ENCODE assay signal across 31 cellular contexts in the genomic region with DNA sequence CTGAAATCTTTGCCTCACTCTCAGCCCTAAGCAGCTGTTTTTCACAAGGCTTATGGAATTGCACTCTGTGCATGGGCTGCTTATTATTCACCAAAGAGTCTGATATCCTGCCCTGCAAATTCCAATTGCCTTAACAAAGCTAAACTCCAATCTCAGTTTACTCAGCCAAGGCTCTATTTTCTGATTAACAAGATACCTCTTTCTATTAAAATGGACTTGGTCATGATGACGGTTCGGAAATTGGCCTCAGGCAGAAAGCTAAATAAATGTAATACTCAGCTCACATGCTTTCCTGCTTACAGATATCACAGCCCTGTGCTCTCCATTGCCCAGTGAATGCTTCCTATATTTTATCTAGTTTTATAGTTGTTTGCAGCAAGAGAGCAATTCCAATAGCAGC.
A peak's percentile ranks its signal among the peaks of the same experiment; 100 is the strongest.
DNase-seq lines count a peak whose midpoint lies in the region; ATAC-seq and TF ChIP-seq lines count a peak whose summit lies in the region.
"Had no signal": no experiment of that assay in that cellular context is flagged by ENCODE, and none has a peak within 500 bp of the region (broad histone marks: within the 10 kb centered on the region; RNA-seq: fewer than 3 reads in every experiment).

No MANE protein-coding gene starts in this region.

- H3K36me3 Mint-ChIP-seq in MCF 10A (ENCODE audit: insufficient read depth, unreplicated experiment): no peaks in the 10 kb centered on the region
- H3K36me3 Mint-ChIP-seq in activated T-cell treated with anti-CD3 and anti-CD28 coated beads, Interleukin-2, amount 50 U/mL, for 24 hours (ENCODE audit: low read depth): no peaks in the 10 kb centered on the region
- H3K36me3 Mint-ChIP-seq in activated naive CD4-positive, alpha-beta T cell treated with anti-CD3 and anti-CD28 coated beads, Interleukin-2, amount 50 U/mL, for 72 hours: no peaks in the 10 kb centered on the region
- H3K36me3 Mint-ChIP-seq: activated naive CD8-positive, alpha-beta T cell treated with anti-CD3 and anti-CD28 coated beads, Interleukin-2, amount 10 ng/mL, durations not matched to agents 7 days and 5 days; CD4-positive, CD25-positive, alpha-beta regulatory T cell had no signal

- DNase-seq in mammary epithelial cell (peak; percentile 68), MCF 10A (ENCODE audit: unreplicated experiment) (no peak), SK-MEL-5 (ENCODE audit: low read depth, low spot score) (peak; percentile 74), epithelial cell of prostate (ENCODE audit: low read depth, low spot score) (peak; percentile 73), renal cortical epithelial cell (ENCODE audit: low read depth) (peak; percentile 16)
- no peak for DNase-seq in activated T-cell treated with anti-CD3 and anti-CD28 coated beads, Interleukin-2, amount 50 U/mL, for 24 hours
- no peak for DNase-seq in activated naive CD4-positive, alpha-beta T cell treated with anti-CD3 and anti-CD28 coated beads, Interleukin-2, amount 50 U/mL, for 72 hours (ENCODE audit: low spot score in 2 of 2)
- no peak for DNase-seq in stimulated activated CD4-positive, alpha-beta T cell treated with anti-CD3 and anti-CD28 coated beads, Interleukin-2, amount 100 ng/mL, for 48 hours
- DNase-seq: activated CD4-positive, alpha-beta T cell treated with anti-CD3 and anti-CD28 coated beads for 4 hours; activated effector memory CD4-positive, alpha-beta T cell treated with anti-CD3 and anti-CD28 coated beads, Interleukin-2, amount 50 U/mL, for 16 hours; activated naive CD8-positive, alpha-beta T cell treated with anti-CD3 and anti-CD28 coated beads, Interleukin-2, amount 10 ng/mL, durations not matched to agents 7 days and 5 days; CD4-positive, CD25-positive, alpha-beta regulatory T cell; dermis blood vessel endothelial cell; DND-41; left ventricle myocardium superior; NCI-H1417 treated with DMSO at 0.1 percent for 48 hours; NCI-H2029 treated with DMSO at 0.1 percent for 48 hours; NCI-H526; NK-92 treated with Interleukin-12 subunit alpha and Interleukin-12 subunit beta, amount 100 ng/mL, for 24 hours; posterior cingulate gyrus; right cardiac atrium; SIG-M5; spleen; stimulated activated CD4-positive, alpha-beta T cell treated with anti-CD3 and anti-CD28 coated beads, Interleukin-2, amount 100 ng/mL, for 24 hours; stimulated activated CD8-positive, alpha-beta memory T cell treated with anti-CD3 and anti-CD28 coated beads, Interleukin-4, amount 100 ng/mL, for 48 hours; stimulated activated naive CD8-positive, alpha-beta T cell treated with anti-CD3 and anti-CD28 coated beads, Interleukin-15, amount 100 ng/mL, for 72 hours; WERI-Rb-1 had no signal

- no peak overlapping the region for H3K4me3 ChIP-seq in mammary epithelial cell (replicated peaks in 1 of 3; ENCODE audit: insufficient read depth in 1 of 3, low read depth in 2 of 3, low read length in 3 of 3)
- H3K4me3 ChIP-seq: spleen had no signal

- dilution Hi-C loops in mammary epithelial cell (cut with HindIII; ENCODE audit: low sequenced_read_pairs): no loop called here

- H2AFZ ChIP-seq in mammary epithelial cell (ENCODE audit: low read depth, low read length): peak overlapping the region; percentile 69

- no peak overlapping the region for H3K27ac Mint-ChIP-seq in MCF 10A (ENCODE audit: low read depth, unreplicated experiment)
- no peak overlapping the region for H3K27ac Mint-ChIP-seq in activated T-cell treated with anti-CD3 and anti-CD28 coated beads, Interleukin-2, amount 50 U/mL, for 24 hours
- H3K27ac Mint-ChIP-seq in activated naive CD4-positive, alpha-beta T cell treated with anti-CD3 and anti-CD28 coated beads, Interleukin-2, amount 50 U/mL, for 72 hours: no peak overlapping the region
- H3K27ac Mint-ChIP-seq: activated naive CD8-positive, alpha-beta T cell treated with anti-CD3 and anti-CD28 coated beads, Interleukin-2, amount 10 ng/mL, durations not matched to agents 7 days and 5 days; CD4-positive, CD25-positive, alpha-beta regulatory T cell; stimulated activated naive CD8-positive, alpha-beta T cell treated with anti-CD3 and anti-CD28 coated beads, Interleukin-15, amount 100 ng/mL, for 72 hours; T-helper 2 cell treated with Interferon-gamma antibody and Interleukin-4, amounts not matched to agents 5 μg/mL and 100 μg/mL, for 36 hours had no signal

- H3K36me3 ChIP-seq in mammary epithelial cell (ENCODE audit: insufficient read depth, low read length): no peaks in the 10 kb centered on the region
- H3K36me3 ChIP-seq: spleen, WERI-Rb-1 had no signal

- peaks cover 8% of the 10 kb centered on the region for H3K9me3 Mint-ChIP-seq in MCF 10A (ENCODE audit: unreplicated experiment)
- H3K9me3 Mint-ChIP-seq in activated T-cell treated with anti-CD3 and anti-CD28 coated beads, Interleukin-2, amount 50 U/mL, for 24 hours: peaks cover 10% of the 10 kb centered on the region
- H3K9me3 Mint-ChIP-seq in activated naive CD4-positive, alpha-beta T cell treated with anti-CD3 and anti-CD28 coated beads, Interleukin-2, amount 50 U/mL, for 72 hours: peaks cover 19 to 28% of the 10 kb centered on the region in 2 donors
- H3K9me3 Mint-ChIP-seq: activated naive CD8-positive, alpha-beta T cell treated with anti-CD3 and anti-CD28 coated beads, Interleukin-2, amount 10 ng/mL, durations not matched to agents 7 days and 5 days had no signal

- H3K27ac ChIP-seq in mammary epithelial cell (ENCODE audit: insufficient read depth, low read depth, low read length) (peak overlapping the region; percentile 51), epithelial cell of prostate (peak overlapping the region; percentile 55)
- H3K27ac ChIP-seq: 22Rv1, KMS-11, spleen, WERI-Rb-1 had no signal

- POLR2A ChIA-PET in MCF 10A (lab: Yijun Ruan, JAX): interaction anchor here (0.6 to 1.3 kb wide), 3 partner anchors 15 to 26 kb away, joined by 3 read pairs; no protein-coding TSS in a partner anchor

- peak overlapping the region; percentile 18 for H3K4me2 ChIP-seq in mammary epithelial cell (ENCODE audit: insufficient read depth, low read depth, low read length)
- H3K4me2 ChIP-seq: KMS-11 had no signal

- BruUV-seq in mammary epithelial cell (replicated peaks; lab: Mats Ljungman, UMichigan): no TSS peak
- BruUV-seq in MCF 10A (replicated peaks; lab: Mats Ljungman, UMichigan): no TSS peak

- peaks cover 10% of the 10 kb centered on the region for H3K4me1 ChIP-seq in mammary epithelial cell (ENCODE audit: insufficient read depth, low read length)
- H3K4me1 ChIP-seq: spleen had no signal

- H3K4me1 Mint-ChIP-seq in MCF 10A (ENCODE audit: insufficient read depth, unreplicated experiment): no peaks in the 10 kb centered on the region
- H3K4me1 Mint-ChIP-seq in activated T-cell treated with anti-CD3 and anti-CD28 coated beads, Interleukin-2, amount 50 U/mL, for 24 hours (ENCODE audit: low read depth): no peaks in the 10 kb centered on the region
- H3K4me1 Mint-ChIP-seq: activated naive CD8-positive, alpha-beta T cell treated with anti-CD3 and anti-CD28 coated beads, Interleukin-2, amount 10 ng/mL, durations not matched to agents 7 days and 5 days; CD4-positive, CD25-positive, alpha-beta regulatory T cell; stimulated activated naive CD8-positive, alpha-beta T cell treated with anti-CD3 and anti-CD28 coated beads, Interleukin-15, amount 100 ng/mL, for 72 hours had no signal

- H3K27me3 Mint-ChIP-seq in MCF 10A (ENCODE audit: insufficient read depth, unreplicated experiment): no peaks in the 10 kb centered on the region
- no peaks in the 10 kb centered on the region for H3K27me3 Mint-ChIP-seq in activated T-cell treated with anti-CD3 and anti-CD28 coated beads, Interleukin-2, amount 50 U/mL, for 24 hours
- H3K27me3 Mint-ChIP-seq: activated naive CD8-positive, alpha-beta T cell treated with anti-CD3 and anti-CD28 coated beads, Interleukin-2, amount 10 ng/mL, durations not matched to agents 7 days and 5 days; CD4-positive, CD25-positive, alpha-beta regulatory T cell; stimulated activated naive CD8-positive, alpha-beta T cell treated with anti-CD3 and anti-CD28 coated beads, Interleukin-15, amount 100 ng/mL, for 72 hours had no signal

- CTCF ChIA-PET in mammary epithelial cell (lab: Charles Lee; ENCODE audit: low non-redundant PET): interaction anchor here (0.5 to 0.7 kb wide), 2 partner anchors 32 to 1412 kb away, joined by 3 to 7 read pairs; no protein-coding TSS in a partner anchor
- CTCF ChIA-PET in MCF 10A (lab: Yijun Ruan, JAX): interaction anchor here (0.6 to 1.1 kb wide), 2 partner anchors 167 to 1029 kb away, joined by 3 to 4 read pairs; no protein-coding TSS in a partner anchor

- H3K9me3 ChIP-seq in mammary epithelial cell (replicated peaks; ENCODE audit: insufficient read depth, low read length): no peaks in the 10 kb centered on the region

- H3K27me3 ChIP-seq in mammary epithelial cell (ENCODE audit: insufficient read depth, low read length): no peaks in the 10 kb centered on the region
- H3K27me3 ChIP-seq: spleen had no signal

- ATAC-seq in activated naive CD4-positive, alpha-beta T cell treated with anti-CD3 and anti-CD28 coated beads, Interleukin-2, amount 50 U/mL, for 72 hours: no peak
- ATAC-seq: left ventricle myocardium superior; Panc1; right cardiac atrium; stimulated activated naive CD8-positive, alpha-beta T cell treated with anti-CD3 and anti-CD28 coated beads, Interleukin-15, amount 100 ng/mL, for 72 hours had no signal

- 8% methylated on average over 2 of the region's 2 CpGs for WGBS in mammary epithelial cell (ENCODE audit: low coverage, missing lambda C conversion rate)

- no peaks in the 10 kb centered on the region for H4K20me1 ChIP-seq in mammary epithelial cell (ENCODE audit: insufficient read depth, low read length)

- H3K79me2 ChIP-seq in mammary epithelial cell (ENCODE audit: insufficient read depth, low read length): no peaks in the 10 kb centered on the region

- no peak overlapping the region for H3K9ac ChIP-seq in mammary epithelial cell (ENCODE audit: insufficient read depth, low read length)
- H3K9ac ChIP-seq: KMS-11 had no signal

- H3K4me3 Mint-ChIP-seq in MCF 10A (ENCODE audit: unreplicated experiment): no peak overlapping the region
- no peak overlapping the region for H3K4me3 Mint-ChIP-seq in activated T-cell treated with anti-CD3 and anti-CD28 coated beads, Interleukin-2, amount 50 U/mL, for 24 hours
- H3K4me3 Mint-ChIP-seq: activated naive CD8-positive, alpha-beta T cell treated with anti-CD3 and anti-CD28 coated beads, Interleukin-2, amount 10 ng/mL, durations not matched to agents 7 days and 5 days; CD4-positive, CD25-positive, alpha-beta regulatory T cell; stimulated activated naive CD8-positive, alpha-beta T cell treated with anti-CD3 and anti-CD28 coated beads, Interleukin-15, amount 100 ng/mL, for 72 hours; T-helper 2 cell treated with Interferon-gamma antibody and Interleukin-4, amounts not matched to agents 5 μg/mL and 100 μg/mL, for 36 hours had no signal

- in situ Hi-C loops in mammary epithelial cell (cut with MboI; ENCODE audit: low sequenced_read_pairs in 2 of 2): no loop called here
- in situ Hi-C loops in SK-MEL-5 (cut with HindIII; ENCODE audit: low pct_unique_long_range_greater_than_20kb, low sequenced_read_pairs): no loop called here

- intact Hi-C loops in mammary epithelial cell (cut with micrococcal nuclease) (no loop called here), MCF 10A (cut with micrococcal nuclease) (no loop called here)

- no peak for TF ChIP-seq CTCF in mammary epithelial cell (conservative IDR thresholded peaks at IDR 0.05 in 1 of 2, IDR thresholded peaks at IDR 0.05 in 1 of 2; ENCODE audit: extremely low read depth in 1 of 2, insufficient read depth in 1 of 2, low read depth in 1 of 2, low read length in 2 of 2)
- TF ChIP-seq CTCF in MCF 10A (IDR thresholded peaks at IDR 0.05; ENCODE audit: unreplicated experiment): no peak

Comparison
In these comparisons a context has a peak if more than half of its experiments do, and no peak if none do; other contexts are left out.
1. DNase-seq: peak in mammary epithelial cell (single experiment), SK-MEL-5 (single experiment), epithelial cell of prostate (single experiment) and renal cortical epithelial cell (single experiment); none in MCF 10A (single experiment), activated T-cell treated with anti-CD3 and anti-CD28 coated beads, Interleukin-2, amount 50 U/mL, for 24 hours (single experiment), activated naive CD4-positive, alpha-beta T cell treated with anti-CD3 and anti-CD28 coated beads, Interleukin-2, amount 50 U/mL, for 72 hours (0 of 2) and stimulated activated CD4-positive, alpha-beta T cell treated with anti-CD3 and anti-CD28 coated beads, Interleukin-2, amount 100 ng/mL, for 48 hours (0 of 2).